Comparison of ENCODE assay signal across 19 cellular contexts in the genomic region with DNA sequence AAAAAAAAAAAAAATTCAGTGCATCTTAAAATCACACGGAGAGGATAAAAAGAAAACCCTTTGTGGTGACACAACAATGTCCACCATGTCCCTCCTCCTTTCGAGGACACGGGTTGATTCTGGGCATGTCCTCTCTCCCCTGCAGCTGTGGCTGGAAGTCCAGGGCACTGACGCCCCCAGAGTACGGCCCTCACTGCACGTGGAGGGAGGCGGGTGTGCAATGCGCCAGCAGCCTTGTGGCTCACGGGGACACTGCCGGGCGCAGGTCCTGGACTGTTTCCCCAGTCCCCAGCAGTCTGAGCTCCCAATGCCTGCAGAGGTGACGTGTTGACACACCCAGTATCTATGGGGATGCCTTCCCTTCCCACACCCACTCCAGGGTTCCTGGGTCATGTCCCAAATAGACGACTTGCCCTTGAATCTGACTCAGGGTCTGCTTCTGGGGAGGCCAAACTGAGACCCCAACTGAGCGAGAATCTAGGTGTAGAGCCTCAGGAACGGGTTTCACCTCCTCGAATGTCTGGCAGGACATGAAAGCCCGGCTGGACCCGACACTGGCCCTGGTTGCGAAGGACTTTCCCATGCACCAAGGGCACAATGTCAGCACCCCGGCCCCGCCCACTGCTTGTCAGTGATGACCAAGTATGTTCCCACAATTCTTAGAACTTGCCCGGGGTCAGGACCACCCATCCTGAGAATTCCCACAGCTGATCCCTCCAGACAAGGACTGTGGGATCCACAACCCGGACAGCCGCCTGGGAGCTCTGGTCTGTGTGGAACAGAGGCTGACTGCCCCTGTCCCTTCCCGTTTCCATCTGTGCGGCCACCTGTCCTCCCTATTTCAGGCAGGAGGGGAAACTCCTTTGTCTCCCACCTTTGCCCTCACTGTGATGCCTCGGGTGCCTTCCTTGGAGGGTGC.
"Had no signal": no experiment of that assay in that cellular context is flagged by ENCODE, and none has a peak within 500 bp of the region (broad histone marks: within the 10 kb centered on the region; RNA-seq: fewer than 3 reads in every experiment).

No MANE protein-coding gene starts in this region.

- H3K9me3 ChIP-seq: left lung, neutrophil, psoas muscle, sigmoid colon, suprapubic skin, thyroid gland, upper lobe of left lung, uterus had no signal

- DNase-seq: effector CD4-positive, alpha-beta T cell; foreskin melanocyte; islet precursor cell; left lung; mesendoderm; naive B cell; psoas muscle; retina; sigmoid colon; small intestine; stimulated activated CD4-positive, alpha-beta T cell treated with anti-CD3 and anti-CD28 coated beads, Interleukin-12 subunit alpha, Interleukin-12 subunit beta, amount 100 ng/mL, for 4 hours; stimulated activated CD4-positive, alpha-beta T cell treated with anti-CD3 and anti-CD28 coated beads, Interleukin-2, amount 100 ng/mL, for 48 hours; stimulated activated naive CD8-positive, alpha-beta T cell treated with anti-CD3 and anti-CD28 coated beads, Interleukin-15, Interleukin-2, amounts not matched to agents 100 U/mL and 50 U/mL, for 24 hours; thyroid gland; upper lobe of left lung; uterus had no signal

- H3K27ac ChIP-seq: coronary artery, left lung, neutrophil, psoas muscle, sigmoid colon, suprapubic skin, thyroid gland, upper lobe of left lung, uterus had no signal

- H3K36me3 ChIP-seq: left lung, neutrophil, sigmoid colon, suprapubic skin, thyroid gland, upper lobe of left lung, uterus had no signal

- H3K4me3 ChIP-seq: coronary artery, left lung, psoas muscle, sigmoid colon, suprapubic skin, thyroid gland, upper lobe of left lung, uterus had no signal

- H3K27me3 ChIP-seq: neutrophil, sigmoid colon, thyroid gland, upper lobe of left lung, uterus had no signal

- FAIRE-seq: small intestine had no signal

- ATAC-seq: left lung; psoas muscle; stimulated activated naive CD8-positive, alpha-beta T cell treated with anti-CD3 and anti-CD28 coated beads, Interleukin-15, Interleukin-2, amounts not matched to agents 100 U/mL and 50 U/mL, for 24 hours had no signal

- H3K4me1 ChIP-seq: left lung, psoas muscle, sigmoid colon, suprapubic skin, thyroid gland, upper lobe of left lung, uterus had no signal
